ENCODE assay signal across 22 cellular contexts in genomic region chr14:31727797-31728196, GRCh38.
"Had no signal": no experiment of that assay in that cellular context is flagged by ENCODE, and none has a peak within 500 bp of the region (broad histone marks: within the 10 kb centered on the region; RNA-seq: fewer than 3 reads in every experiment).

No MANE protein-coding gene starts in this region.

- ATAC-seq: foreskin keratinocyte, gastrocnemius medialis, heart right ventricle, left cardiac atrium, left lung, left ventricle myocardium superior, lower lobe of right lung, mucosa of descending colon had no signal

- H3K27me3 ChIP-seq: dorsolateral prefrontal cortex, esophagus muscularis mucosa, foreskin keratinocyte, gastrocnemius medialis, heart right ventricle, left lung had no signal

- FAIRE-seq: colon, endothelial cell of umbilical vein, islet of Langerhans had no signal

- H3K27ac Mint-ChIP-seq: mesothelial cell of epicardium had no signal

- DNase-seq: dermis blood vessel endothelial cell; dorsolateral prefrontal cortex; effector CD4-positive, alpha-beta T cell; effector memory CD4-positive, alpha-beta T cell; foreskin keratinocyte; gastrocnemius medialis; glutamatergic neuron; head of caudate nucleus; heart right ventricle; hippocampal formation; left cardiac atrium; left lung; left ventricle myocardium superior; lower lobe of right lung; mesenchymal stem cell; mucosa of descending colon had no signal

- H3K36me3 ChIP-seq: lower lobe of right lung had no signal

- H3K4me3 ChIP-seq: coronary artery, dorsolateral prefrontal cortex, esophagus muscularis mucosa, gastrocnemius medialis, heart right ventricle, left lung, lower lobe of right lung, mucosa of descending colon had no signal

- H3K27ac ChIP-seq: coronary artery, dorsolateral prefrontal cortex, esophagus muscularis mucosa, foreskin keratinocyte, gastrocnemius medialis, heart right ventricle, left lung, lower lobe of right lung had no signal

- H3K9me3 ChIP-seq: gastrocnemius medialis had no signal

- H3K4me3 Mint-ChIP-seq: mesothelial cell of epicardium had no signal

- H3K4me1 ChIP-seq: esophagus muscularis mucosa, foreskin keratinocyte, gastrocnemius medialis, heart right ventricle, left lung, lower lobe of right lung had no signal
